In genomic region chr7:87599336-87599735, GRCh38 we compare ENCODE assay signal across 8 cellular contexts. TPM values are rescaled to one million over a fixed set of nuclear protein-coding genes. Genes with fewer than 3 reads are reported as not detected.
DNase-seq lines count a peak whose midpoint lies in the region; ATAC-seq, FAIRE-seq and TF ChIP-seq lines count a peak whose summit lies in the region.

No MANE protein-coding gene starts in this region.

- WGBS in K562 (ENCODE audit: insufficient coverage, low coverage, missing lambda C conversion rate): 0% methylated on average over 10 of the region's 10 CpGs

- intact Hi-C loops in left ventricle myocardium inferior (cut with micrococcal nuclease): no loop called here
- intact Hi-C loops in Right ventricle myocardium superior (cut with DNase I): no loop called here
- intact Hi-C loops in K562 (cut with micrococcal nuclease): no loop called here

- in situ Hi-C loops in K562 (cut with MboI): no loop called here

- H3K4me3 ChIP-seq in left ventricle myocardium inferior: peak overlapping the region; percentile 69
- H3K4me3 ChIP-seq in SU-DHL-6 (ENCODE audit: insufficient read depth, low read length, poor library complexity, severe bottlenecking): no peak overlapping the region
- no peak overlapping the region for H3K4me3 ChIP-seq in K562

- H3K9ac ChIP-seq in SU-DHL-6 (ENCODE audit: low read length) (no peak overlapping the region), K562 (ENCODE audit: insufficient read depth in 1 of 2, low read depth in 2 of 2, low read length in 2 of 2) (no peak overlapping the region)

- CTCF ChIA-PET in K562 (lab: Yijun Ruan, JAX; ENCODE audit: low intra/inter-chr PET ratio): no interaction called here

- DNase-seq in left ventricle myocardium inferior (no peak), Right ventricle myocardium superior (no peak), K562 (ENCODE audit: extremely low read depth in 1 of 4, low spot score in 3 of 4) (peak in 1 of 4 experiments; percentile 33), AG08396 (ENCODE audit: low spot score) (no peak), NCI-H526 treated with DMSO at 0.1 percent for 48 hours (lab: John Stamatoyannopoulos, UW) (no peak)
- peak; percentile 16 for DNase-seq in stimulated activated CD4-positive, alpha-beta T cell treated with anti-CD3 and anti-CD28 coated beads, Interleukin-4, amount 100 ng/mL, for 1 hour

- H3K9me1 ChIP-seq in K562 (ENCODE audit: control insufficient read depth, insufficient read depth, low read length): no peaks in the 10 kb centered on the region

- TF ChIP-seq POLR2A in K562 (conservative IDR thresholded peaks at IDR 0.05): no peak

- H3K27me3 ChIP-seq in left ventricle myocardium inferior (ENCODE audit: low read depth) (peaks cover 49% of the 10 kb centered on the region), SU-DHL-6 (ENCODE audit: low read length) (no peaks in the 10 kb centered on the region), K562 (ENCODE audit: control insufficient read depth in 2 of 2, insufficient read depth in 2 of 2, low read length in 2 of 2) (peaks cover 0 to 10% of the 10 kb centered on the region in 2 experiments; a peak in 2 of 5 replicates)

- H3F3A ChIP-seq in SU-DHL-6 (ENCODE audit: insufficient read depth): no peaks in the 10 kb centered on the region

- H2AFZ ChIP-seq in SU-DHL-6 (ENCODE audit: low read depth, low read length, severe bottlenecking) (no peak overlapping the region), K562 (ENCODE audit: low read depth, low read length) (no peak overlapping the region)

- no peak overlapping the region for H3K27ac ChIP-seq in left ventricle myocardium inferior (replicated peaks)
- no peak overlapping the region for H3K27ac ChIP-seq in SU-DHL-6 (ENCODE audit: low read depth, low read length)
- no peak overlapping the region for H3K27ac ChIP-seq in K562 (ENCODE audit: extremely low read depth, low read depth, low read length)

- H3K79me2 ChIP-seq in SU-DHL-6 (ENCODE audit: insufficient read depth, low read length) (no peaks in the 10 kb centered on the region), K562 (ENCODE audit: control insufficient read depth, insufficient read depth, low read length) (no peaks in the 10 kb centered on the region)

- H3K9me2 ChIP-seq in SU-DHL-6 (replicated peaks; ENCODE audit: insufficient read depth, low read length): no peaks in the 10 kb centered on the region

- no peak for FAIRE-seq in K562 (lab: Jason Lieb, UNC)

- ATAC-seq in Right ventricle myocardium superior (ENCODE audit: poor library complexity): no peak
- ATAC-seq in HG03108 (IDR thresholded peaks at IDR 0.05; ENCODE audit: unreplicated experiment): peak; percentile 97
- peak; percentile 49; the same call in 2 of the 3 replicates for ATAC-seq in K562

- POLR2A ChIA-PET in K562 (lab: Yijun Ruan, JAX): interaction anchor here (0.6 to 1.0 kb wide), 2 partner anchors 17 to 103 kb away, joined by 3 read pairs; no protein-coding TSS in a partner anchor

- no peak for TF ChIP-seq CTCF in left ventricle myocardium inferior (IDR thresholded peaks at IDR 0.05; ENCODE audit: borderline replicate concordance)
- no peak for TF ChIP-seq CTCF in SU-DHL-6 (IDR thresholded peaks at IDR 0.05; ENCODE audit: insufficient read depth, low read length, poor library complexity, severe bottlenecking)
- TF ChIP-seq CTCF in K562 (IDR thresholded peaks at IDR 0.05 in 2 of 3, conservative IDR thresholded peaks at IDR 0.05 in 1 of 3; ENCODE audit: insufficient read depth in 2 of 3, low read depth in 1 of 3, low read length in 3 of 3): no peak

- H4K20me1 ChIP-seq in SU-DHL-6 (ENCODE audit: low read depth, low read length) (no peaks in the 10 kb centered on the region), K562 (replicated peaks; ENCODE audit: control insufficient read depth, insufficient read depth, low read length) (no peaks in the 10 kb centered on the region)

- H3K9me3 ChIP-seq in left ventricle myocardium inferior (replicated peaks) (no peaks in the 10 kb centered on the region), SU-DHL-6 (ENCODE audit: insufficient read depth, low read length) (no peaks in the 10 kb centered on the region), K562 (replicated peaks; ENCODE audit: control insufficient read depth, insufficient read depth, low read depth, low read length) (no peaks in the 10 kb centered on the region; the same call in 1 of the 2 replicates)

- no TSS peak for BruUV-seq in K562 (replicated peaks; lab: Mats Ljungman, UMichigan)

- peaks cover 16% of the 10 kb centered on the region for H3K4me1 ChIP-seq in left ventricle myocardium inferior
- H3K4me1 ChIP-seq in K562 (replicated peaks in 1 of 2; ENCODE audit: control insufficient read depth in 2 of 2, insufficient read depth in 2 of 2, low read length in 2 of 2): peaks cover 0 to 4% of the 10 kb centered on the region in 2 experiments; a peak in 1 of 5 replicates

- H3K4me2 ChIP-seq in SU-DHL-6 (ENCODE audit: low read depth, low read length, poor library complexity, severe bottlenecking) (peak overlapping the region; percentile 30), K562 (ENCODE audit: insufficient read depth, low read length) (no peak overlapping the region)

- H3K36me3 ChIP-seq in left ventricle myocardium inferior: no peaks in the 10 kb centered on the region
- H3K36me3 ChIP-seq in SU-DHL-6 (ENCODE audit: low read length): no peaks in the 10 kb centered on the region
- H3K36me3 ChIP-seq in K562 (ENCODE audit: control insufficient read depth, insufficient read depth, low read length): no peaks in the 10 kb centered on the region

- TF ChIP-seq RAD21 in K562 (CRISPR knock-in tag; conservative IDR thresholded peaks at IDR 0.05 in 1 of 2, IDR thresholded peaks at IDR 0.05 in 1 of 2): no peak

- TF ChIP-seq EP300 in K562 (IDR thresholded peaks at IDR 0.05; ENCODE audit: low read length): no peak

TF ChIP-seq in K562, 482 proteins besides CTCF, POLR2A, EP300 and RAD21:
- peak; percentile 63 for TF ChIP-seq HES1 (IDR thresholded peaks at IDR 0.05; ENCODE audit: low read depth)
- TF ChIP-seq LEF1 (IDR thresholded peaks at IDR 0.05): 0 out of 2 replicates have a peak, but pooled peaks have one; percentile 32
- no peak for TF ChIP-seq ZNF551 (CRISPR knock-in tag; IDR thresholded peaks at IDR 0.05)
- TF ChIP-seq ZNF707 (CRISPR knock-in tag; conservative IDR thresholded peaks at IDR 0.05): no peak
- TF ChIP-seq BHLHE40 (IDR thresholded peaks at IDR 0.05; ENCODE audit: low read length): peak; percentile 83
- peak; percentile 42; the same call in 1 of the 2 replicates for TF ChIP-seq CTBP1 (IDR thresholded peaks at IDR 0.05; ENCODE audit: borderline replicate concordance)
- 0 out of 2 replicates have a peak, but pooled peaks have one; percentile 21 for TF ChIP-seq ESRRA (IDR thresholded peaks at IDR 0.05; ENCODE audit: borderline replicate concordance, low read depth)
- TF ChIP-seq FOXA3 (CRISPR knock-in tag; conservative IDR thresholded peaks at IDR 0.05 in 1 of 2, IDR thresholded peaks at IDR 0.05 in 1 of 2): peak in 1 of 2 experiments; percentile 89; a peak in 2 of 4 replicates

RNA-seq across cellular contexts. Expression of gene ABCB1, which starts 1.3 kb away (rescaled TPM):
- 1.0 TPM for total RNA-seq in left ventricle myocardium inferior
- total RNA-seq in Right ventricle myocardium superior: 3.2 TPM
- total RNA-seq in K562 (2011; cell fraction: chromatin; rRNA removed; ENCODE audit: low replicate concordance): 1.6 and 2.1 TPM in 2 replicates
- total RNA-seq in K562 (2011; cell fraction: nucleolus; rRNA removed): 1.0 and 1.3 TPM in 2 replicates
- 1.5 and 2.3 TPM in 2 replicates for total RNA-seq in K562 (2011; cell fraction: nucleoplasm; rRNA removed)
- 0.53 and 0.73 TPM in 2 replicates for total RNA-seq in K562 (2014; rRNA removed)
- 0.48 and 0.55 TPM in 2 replicates for total RNA-seq in K562 (2014; rRNA removed; fragmentation: Illumina TruSeq; extraction: Trizol)
- 0.23 and 0.25 TPM in 2 replicates for total RNA-seq in K562 (2015; rRNA removed; fragmentation: Illumina TruSeq; extraction: Trizol)
- total RNA-seq in K562 (2021): 0.86 and 0.89 TPM in 2 replicates
- 0.15 and 0.63 TPM in 2 replicates for polyA plus RNA-seq in K562 (2011; rRNA removed)
- polyA plus RNA-seq in K562 (2011; cell fraction: cytosol; rRNA removed): 0.10 and 0.55 TPM in 2 replicates
- polyA plus RNA-seq in K562 (2011; cell fraction: nucleus; rRNA removed): 0.08 and 0.88 TPM in 2 replicates
- 0.56 and 1.4 TPM in 2 replicates for polyA plus RNA-seq in K562 (2012)
- polyA plus RNA-seq in K562 (2014; fragmentation: Illumina TruSeq; extraction: Trizol): 0.51 and 0.52 TPM in 2 replicates
- under 1 TPM; 0.03 to 0.31 TPM for polyA plus RNA-seq in K562 (2014; fragmentation: Nextera tagmentation; extraction: Ambion mirVana)
- 0.38 TPM in 2 replicates for polyA plus RNA-seq in K562 (2014; rRNA removed)
- 0.18 and 1.5 TPM in 2 replicates for polyA minus RNA-seq in K562 (2011; rRNA and poly(A)+ RNA removed)
- polyA minus RNA-seq in K562 (2011; cell fraction: cytosol; rRNA and poly(A)+ RNA removed): 0.67 TPM in 1 of 2 replicates, not detected in the other
- polyA minus RNA-seq in K562 (2011; cell fraction: nucleus; rRNA and poly(A)+ RNA removed): 0.11 and 0.54 TPM in 2 replicates

RNA-seq across cellular contexts. Expression of gene RUNDC3B, which starts 28.9 kb away (rescaled TPM):
- 0.36 TPM for total RNA-seq in left ventricle myocardium inferior
- 1.5 TPM for total RNA-seq in Right ventricle myocardium superior
- total RNA-seq in K562 (2011; cell fraction: chromatin; rRNA removed; ENCODE audit: low replicate concordance): 0.16 TPM in 1 of 2 replicates, not detected in the other
- not detected in 2 replicates for total RNA-seq in K562 (2011; cell fraction: nucleolus; rRNA removed)
- total RNA-seq in K562 (2011; cell fraction: nucleoplasm; rRNA removed): not detected in 2 replicates
- not detected in 2 replicates for total RNA-seq in K562 (2014; rRNA removed)
- total RNA-seq in K562 (2014; rRNA removed; fragmentation: Illumina TruSeq; extraction: Trizol): not detected in 2 replicates
- not detected in 2 replicates for total RNA-seq in K562 (2015; rRNA removed; fragmentation: Illumina TruSeq; extraction: Trizol)
- total RNA-seq in K562 (2021): not detected in 2 replicates
- not detected in 2 replicates for polyA plus RNA-seq in K562 (2011; rRNA removed)
- polyA plus RNA-seq in K562 (2011; cell fraction: cytosol; rRNA removed): not detected in 2 replicates
- polyA plus RNA-seq in K562 (2011; cell fraction: nucleus; rRNA removed): not detected in 2 replicates
- polyA plus RNA-seq in K562 (2012): 0.04 and 0.25 TPM in 2 replicates
- not detected in 2 replicates for polyA plus RNA-seq in K562 (2014; fragmentation: Illumina TruSeq; extraction: Trizol)
- polyA plus RNA-seq in K562 (2014; fragmentation: Nextera tagmentation; extraction: Ambion mirVana): under 1 TPM; 0.04 to 0.49 TPM
- polyA plus RNA-seq in K562 (2014; rRNA removed): not detected in 2 replicates
- not detected in 2 replicates for polyA minus RNA-seq in K562 (2011; rRNA and poly(A)+ RNA removed)
- polyA minus RNA-seq in K562 (2011; cell fraction: cytosol; rRNA and poly(A)+ RNA removed): not detected in 2 replicates
- polyA minus RNA-seq in K562 (2011; cell fraction: nucleus; rRNA and poly(A)+ RNA removed): 0.13 TPM in 1 of 2 replicates, not detected in the other
